32 cellular contexts compared by ENCODE assay signal in the genomic region with DNA sequence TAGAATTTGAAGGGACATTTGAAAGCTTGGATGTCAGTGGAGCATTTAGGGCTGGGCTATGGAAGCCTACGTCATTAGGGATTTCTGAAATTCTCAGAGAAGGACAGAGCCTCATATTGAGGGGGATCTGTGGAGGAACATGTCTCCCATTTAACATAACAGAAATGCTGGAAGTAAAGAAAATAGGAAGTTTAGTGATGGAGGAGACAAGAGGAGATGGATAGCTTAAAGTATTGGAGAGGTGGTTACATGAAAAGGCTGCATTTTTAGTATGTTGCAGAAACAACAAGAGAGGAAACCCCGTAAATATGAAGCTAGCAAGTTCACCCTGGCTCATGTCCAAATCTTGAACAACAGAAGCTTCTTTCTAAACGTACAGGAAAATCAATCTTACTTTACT.
"Had no signal": no experiment of that assay in that cellular context is flagged by ENCODE, and none has a peak within 500 bp of the region (broad histone marks: within the 10 kb centered on the region; RNA-seq: fewer than 3 reads in every experiment).

No MANE protein-coding gene starts in this region.

- H3K27me3 ChIP-seq: adrenal gland, body of pancreas, cardiac muscle cell, foreskin keratinocyte, gastroesophageal sphincter, hepatocyte had no signal

- H3K36me3 ChIP-seq: adrenal gland, cardiac muscle cell, esophagus muscularis mucosa, gastroesophageal sphincter, heart right ventricle had no signal

- H3K4me1 ChIP-seq: adrenal gland, body of pancreas, esophagus muscularis mucosa, gastroesophageal sphincter, heart right ventricle had no signal

- H3K27ac ChIP-seq: adrenal gland, body of pancreas, cardiac muscle cell, esophagus muscularis mucosa, foreskin keratinocyte, gastroesophageal sphincter, heart right ventricle, hepatocyte had no signal

- DNase-seq: activated CD4-positive, alpha-beta memory T cell treated with anti-CD3 and anti-CD28 coated beads for 36 hours; activated CD4-positive, alpha-beta T cell treated with anti-CD3 and anti-CD28 coated beads for 36 hours; activated CD4-positive, alpha-beta T cell treated with anti-CD3 and anti-CD28 coated beads, Interleukin-2, amount 10 ng/mL, durations not matched to agents 24 days and 14 days; activated CD4-positive, CD25-positive, alpha-beta regulatory T cell; activated CD4-positive, CD25-positive, alpha-beta regulatory T cell treated with anti-CD3 and anti-CD28 coated beads, Interleukin-2, amount 50 U/mL, for 72 hours; activated CD8-positive, alpha-beta memory T cell treated with anti-CD3 and anti-CD28 coated beads, Interleukin-2, amount 10 ng/mL, durations not matched to agents 7 days and 5 days; activated CD8-positive, alpha-beta memory T cell treated with anti-CD3 and anti-CD28 coated beads, Interleukin-2, amount 50 U/mL, for 4 hours; activated CD8-positive, alpha-beta T cell treated with anti-CD3 and anti-CD28 coated beads, Interleukin-2, amount 10 ng/mL, durations not matched to agents 7 days and 5 days; activated effector memory CD4-positive, alpha-beta T cell treated with anti-CD3 and anti-CD28 coated beads, Interleukin-2, amount 50 U/mL, for 16 hours; activated naive CD4-positive, alpha-beta T cell treated with anti-CD3 and anti-CD28 coated beads for 36 hours; activated naive CD8-positive, alpha-beta T cell treated with anti-CD3 and anti-CD28 coated beads for 36 hours; activated naive CD8-positive, alpha-beta T cell treated with anti-CD3 and anti-CD28 coated beads, Interleukin-2, amount 50 U/mL, for 24 hours; activated T-cell treated with anti-CD3 and anti-CD28 coated beads, Interleukin-2, amount 50 U/mL, for 1 hour; activated T-cell treated with anti-CD3 and anti-CD28 coated beads, Interleukin-2, amount 50 U/mL, for 48 hours; adrenal gland; amygdala; aorta; body of pancreas; central memory CD4-positive, alpha-beta T cell; cerebellar nuclear complex; cortex of kidney; dermis blood vessel endothelial cell; effector CD4-positive, alpha-beta T cell; effector memory CD8-positive, alpha-beta T cell; erythroblast; foreskin keratinocyte; heart right ventricle; T-helper 2 cell had no signal

- ATAC-seq: activated CD4-positive, alpha-beta T cell treated with anti-CD3 and anti-CD28 coated beads for 36 hours; activated CD8-positive, alpha-beta memory T cell treated with anti-CD3 and anti-CD28 coated beads, Interleukin-2, amount 10 ng/mL, durations not matched to agents 7 days and 5 days; activated CD8-positive, alpha-beta T cell treated with anti-CD3 and anti-CD28 coated beads, Interleukin-2, amount 10 ng/mL, durations not matched to agents 7 days and 5 days; activated naive CD8-positive, alpha-beta T cell treated with anti-CD3 and anti-CD28 coated beads, Interleukin-2, amount 50 U/mL, for 24 hours; body of pancreas; effector memory CD8-positive, alpha-beta T cell; foreskin keratinocyte; gastroesophageal sphincter; heart right ventricle had no signal

- H3K9me3 ChIP-seq: adrenal gland, body of pancreas had no signal

- H3K4me3 ChIP-seq: adrenal gland, body of pancreas, cardiac muscle cell, esophagus muscularis mucosa, gastroesophageal sphincter, heart right ventricle, hepatocyte had no signal
